19 cellular contexts compared by ENCODE assay signal in the genomic region with DNA sequence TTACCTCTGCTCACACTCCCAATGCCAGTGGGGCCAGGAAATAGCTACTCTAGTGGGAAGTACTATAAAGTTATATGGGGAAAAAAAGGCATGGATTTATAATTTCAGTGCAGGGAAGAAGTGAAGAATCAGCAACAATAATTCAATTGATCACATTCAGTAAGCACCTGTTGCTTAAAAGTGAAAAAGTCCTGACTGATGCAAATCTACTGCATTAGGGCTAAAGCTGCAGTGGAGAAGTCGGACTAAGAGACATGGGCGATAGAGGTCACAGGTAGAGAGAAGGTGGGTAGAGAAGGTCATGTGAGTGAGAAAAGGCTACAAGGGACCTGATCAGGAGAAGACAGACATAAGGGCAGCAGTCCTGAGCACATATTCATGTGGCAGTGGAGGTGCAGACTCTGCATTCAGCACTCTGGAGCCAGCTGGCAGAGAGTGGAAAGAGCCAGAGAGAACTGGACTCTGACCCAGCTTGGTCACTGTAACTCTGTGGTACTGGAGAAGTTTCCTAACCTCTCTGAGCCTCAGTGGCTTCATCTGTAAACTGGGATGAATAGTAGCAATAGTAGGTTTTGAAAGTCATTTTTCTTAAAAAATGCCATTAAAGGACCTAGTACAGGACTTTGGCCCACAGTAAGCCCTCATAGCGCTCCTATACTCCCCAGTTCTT. TPM values are rescaled to one million over a fixed set of nuclear protein-coding genes. Genes with fewer than 3 reads are reported as not detected.
DNase-seq lines count a peak whose midpoint lies in the region; ATAC-seq and TF ChIP-seq lines count a peak whose summit lies in the region.
"Had no signal": no experiment of that assay in that cellular context is flagged by ENCODE, and none has a peak within 500 bp of the region (broad histone marks: within the 10 kb centered on the region; RNA-seq: fewer than 3 reads in every experiment).

No MANE protein-coding gene starts in this region.

- H3K27ac ChIP-seq in right lobe of liver: peak overlapping the region in 1 of 3 donors; percentile 8
- no peak overlapping the region for H3K27ac ChIP-seq in substantia nigra (ENCODE audit: low read depth, low read length, poor library complexity, severe bottlenecking)
- H3K27ac ChIP-seq: 22Rv1, C4-2B had no signal

- no peak for TF ChIP-seq POLR2A in right lobe of liver (IDR thresholded peaks at IDR 0.05)

- no peaks in the 10 kb centered on the region for H3K36me3 ChIP-seq in right lobe of liver

- H3K9me3 ChIP-seq in right lobe of liver: no peaks in the 10 kb centered on the region
- H3K9me3 ChIP-seq: A549 had no signal

- H3K27ac Mint-ChIP-seq in central memory CD8-positive, alpha-beta T cell (ENCODE audit: low read depth): peak overlapping the region; percentile 1
- H3K27ac Mint-ChIP-seq: GM23338 had no signal

- H3K4me3 Mint-ChIP-seq in central memory CD8-positive, alpha-beta T cell: no peak overlapping the region
- H3K4me3 Mint-ChIP-seq: CD4-positive, alpha-beta memory T cell; GM23338 had no signal

- H3K4me1 ChIP-seq in right lobe of liver: peaks cover 0 to 10% (median 0%) of the 10 kb centered on the region in 4 donors
- H3K4me1 ChIP-seq: A549 had no signal

- H3K9me3 Mint-ChIP-seq in central memory CD8-positive, alpha-beta T cell: no peaks in the 10 kb centered on the region
- H3K9me3 Mint-ChIP-seq: CD4-positive, alpha-beta memory T cell; GM23338 had no signal

- H3K4me3 ChIP-seq in right lobe of liver: no peak overlapping the region
- H3K4me3 ChIP-seq: A549, GM23338 had no signal

- TF ChIP-seq CTCF in right lobe of liver (IDR thresholded peaks at IDR 0.05): no peak

- intact Hi-C loops in right lobe of liver (cut with DNase I): no loop called here

- peak; percentile 38 for DNase-seq in activated CD8-positive, alpha-beta memory T cell treated with anti-CD3 and anti-CD28 coated beads for 24 hours
- DNase-seq in activated CD8-positive, alpha-beta memory T cell treated with anti-CD3 and anti-CD28 coated beads, Interleukin-2, amount 50 U/mL, for 4 hours: no peak
- DNase-seq in central memory CD8-positive, alpha-beta T cell (ENCODE audit: low spot score in 2 of 2): no peak
- DNase-seq in right lobe of liver (peak in 2 of 3 donors; percentile 60 to 71), substantia nigra (lab: John Stamatoyannopoulos, UW) (no peak)
- DNase-seq in stimulated activated CD8-positive, alpha-beta memory T cell treated with anti-CD3 and anti-CD28 coated beads, Interleukin-4, amount 100 ng/mL, for 48 hours: peak; percentile 11
- no peak for DNase-seq in activated CD4-positive, alpha-beta T cell treated with anti-CD3 and anti-CD28 coated beads, Interleukin-2, amount 50 U/mL, for 1 hour
- DNase-seq: AML-193; CD4-positive, alpha-beta memory T cell; DMS153; DMS79; GDM1; IMR-90 had no signal

- 92% methylated on average over 2 of the region's 3 CpGs for WGBS in right lobe of liver (ENCODE audit: insufficient coverage, low coverage, low lambda C conversion rate, missing lambda C conversion rate)

- H3K4me1 Mint-ChIP-seq in central memory CD8-positive, alpha-beta T cell: peaks cover 3% of the 10 kb centered on the region
- H3K4me1 Mint-ChIP-seq: GM23338 had no signal

- no peak for ATAC-seq in central memory CD8-positive, alpha-beta T cell (replicated peaks; ENCODE audit: extremely low read depth, poor library complexity, severe bottlenecking)
- ATAC-seq in right lobe of liver: peak; percentile 67 to 91 (median 80)
- no peak for ATAC-seq in GM19455 (IDR thresholded peaks at IDR 0.05; ENCODE audit: unreplicated experiment)
- ATAC-seq: GM23338, HCT116 had no signal

- H3K27me3 ChIP-seq in right lobe of liver: no peaks in the 10 kb centered on the region

- H3K36me3 Mint-ChIP-seq in central memory CD8-positive, alpha-beta T cell (ENCODE audit: insufficient read depth): no peaks in the 10 kb centered on the region
- H3K36me3 Mint-ChIP-seq: CD4-positive, alpha-beta memory T cell had no signal

- no peaks in the 10 kb centered on the region for H3K27me3 Mint-ChIP-seq in central memory CD8-positive, alpha-beta T cell
- H3K27me3 Mint-ChIP-seq: CD4-positive, alpha-beta memory T cell had no signal

RNA-seq across cellular contexts. Expression of a gene that starts 17.6 kb away (rescaled TPM):
- 1 to 10 TPM in 4 of 6 experiments, under 1 TPM in 2; 0.26 to 6.9 (median 1.8) TPM for total RNA-seq in right lobe of liver
- total RNA-seq: GM23338 had no signal

Comparison
In these comparisons a context has a peak if more than half of its experiments do, and no peak if none do; other contexts are left out.
1. DNase-seq: peak in activated CD8-positive, alpha-beta memory T cell treated with anti-CD3 and anti-CD28 coated beads for 24 hours (single experiment), right lobe of liver (2 of 3) and stimulated activated CD8-positive, alpha-beta memory T cell treated with anti-CD3 and anti-CD28 coated beads, Interleukin-4, amount 100 ng/mL, for 48 hours (single experiment); none in activated CD8-positive, alpha-beta memory T cell treated with anti-CD3 and anti-CD28 coated beads, Interleukin-2, amount 50 U/mL, for 4 hours (single experiment), central memory CD8-positive, alpha-beta T cell (0 of 2), substantia nigra (0 of 49) and activated CD4-positive, alpha-beta T cell treated with anti-CD3 and anti-CD28 coated beads, Interleukin-2, amount 50 U/mL, for 1 hour (single experiment).
2. ATAC-seq: peak in right lobe of liver (4 of 4); none in central memory CD8-positive, alpha-beta T cell (single experiment) and GM19455 (single experiment).